In genomic region chr2:66569321-66569851, GRCh38 we compare ENCODE assay signal across 1 cellular context.
TF ChIP-seq lines count a peak whose summit lies in the region.

No MANE protein-coding gene starts in this region.

TF ChIP-seq in K562, 482 proteins besides CTCF, POLR2A, EP300 and RAD21 (continued from another document):
- TF ChIP-seq MGA (IDR thresholded peaks at IDR 0.05): no peak
- TF ChIP-seq ESRRB (CRISPR knock-in tag; IDR thresholded peaks at IDR 0.05; ENCODE audit: borderline replicate concordance): no peak
- no peak for TF ChIP-seq KHSRP (IDR thresholded peaks at IDR 0.05)
- TF ChIP-seq EZH2 (IDR thresholded peaks at IDR 0.05; ENCODE audit: borderline replicate concordance, low read depth, low read length): no peak
- TF ChIP-seq HEY1 (CRISPR knock-in tag; IDR thresholded peaks at IDR 0.05; ENCODE audit: borderline replicate concordance): no peak
- TF ChIP-seq ETV1 (tag; conservative IDR thresholded peaks at IDR 0.05; ENCODE audit: low read depth): peak; percentile 41
- TF ChIP-seq KLF10 (CRISPR knock-in tag; IDR thresholded peaks at IDR 0.05): no peak
- no peak for TF ChIP-seq ZNF79 (CRISPR knock-in tag; IDR thresholded peaks at IDR 0.05; ENCODE audit: low read depth)
- TF ChIP-seq E2F4 (CRISPR knock-in tag; IDR thresholded peaks at IDR 0.05; ENCODE audit: low read depth): no peak
- TF ChIP-seq MIER1 (IDR thresholded peaks at IDR 0.05; ENCODE audit: low read depth): no peak
- no peak for TF ChIP-seq NFRKB (IDR thresholded peaks at IDR 0.05; ENCODE audit: low read depth)
- no peak for TF ChIP-seq ATF1 (CRISPR knock-in tag; IDR thresholded peaks at IDR 0.05)
- no peak for TF ChIP-seq ATF1 (tag; IDR thresholded peaks at IDR 0.05)
- TF ChIP-seq ZNF77 (CRISPR knock-in tag; IDR thresholded peaks at IDR 0.05): no peak
- TF ChIP-seq TRIM24 (IDR thresholded peaks at IDR 0.05): peak in 1 of 2 experiments; percentile 50; a peak in 1 of 4 replicates
- TF ChIP-seq ZNF740 (CRISPR knock-in tag; IDR thresholded peaks at IDR 0.05): no peak
- no peak for TF ChIP-seq ZNF740 (tag; IDR thresholded peaks at IDR 0.05)
- TF ChIP-seq FOXK2 (conservative IDR thresholded peaks at IDR 0.05 in 1 of 2, IDR thresholded peaks at IDR 0.05 in 1 of 2; ENCODE audit: low read depth in 2 of 2): peak; percentile 68 to 71; a peak in 3 of 4 replicates
- TF ChIP-seq E4F1 (CRISPR knock-in tag; IDR thresholded peaks at IDR 0.05; ENCODE audit: borderline replicate concordance): no peak
- TF ChIP-seq NFIX (CRISPR knock-in tag; IDR thresholded peaks at IDR 0.05; ENCODE audit: low read depth): no peak
- no peak for TF ChIP-seq ZNF830 (CRISPR knock-in tag; IDR thresholded peaks at IDR 0.05)
- TF ChIP-seq SLC30A9 (CRISPR knock-in tag; IDR thresholded peaks at IDR 0.05): no peak
- TF ChIP-seq HNRNPH1 (optimal IDR thresholded peaks at IDR 0.05; ENCODE audit: low read depth, low read length): no peak
- no peak for TF ChIP-seq MNT (conservative IDR thresholded peaks at IDR 0.05)
- TF ChIP-seq CEBPG (CRISPR knock-in tag; IDR thresholded peaks at IDR 0.05): no peak
- 0 out of 4 replicates have a peak, but pooled peaks of 1 of the 2 experiments have one; percentile 24 for TF ChIP-seq CEBPG (tag; conservative IDR thresholded peaks at IDR 0.05 in 1 of 2, IDR thresholded peaks at IDR 0.05 in 1 of 2)
- TF ChIP-seq ATF6 (CRISPR knock-in tag; IDR thresholded peaks at IDR 0.05): no peak
- TF ChIP-seq NCOA6 (IDR thresholded peaks at IDR 0.05): no peak
- no peak for TF ChIP-seq DACH1 (IDR thresholded peaks at IDR 0.05; ENCODE audit: partially characterized antibody)
- TF ChIP-seq ESRRA (IDR thresholded peaks at IDR 0.05; ENCODE audit: borderline replicate concordance, low read depth): no peak
- TF ChIP-seq EGR1 (conservative IDR thresholded peaks at IDR 0.05): no peak
- TF ChIP-seq POLR2G (IDR thresholded peaks at IDR 0.05; ENCODE audit: low read depth, low read length): no peak
- TF ChIP-seq PML (IDR thresholded peaks at IDR 0.05; ENCODE audit: low read length): no peak
- TF ChIP-seq ZNF24 (IDR thresholded peaks at IDR 0.05): no peak
- no peak for TF ChIP-seq KAT7 (CRISPR knock-in tag; IDR thresholded peaks at IDR 0.05; ENCODE audit: borderline replicate concordance)
- no peak for TF ChIP-seq RUNX1 (IDR thresholded peaks at IDR 0.05; ENCODE audit: low read depth)
